ENCODE assay signal across 24 cellular contexts in genomic region chr12:28156804-28157203, GRCh38.
"Had no signal": no experiment of that assay in that cellular context is flagged by ENCODE, and none has a peak within 500 bp of the region (broad histone marks: within the 10 kb centered on the region; RNA-seq: fewer than 3 reads in every experiment).

No MANE protein-coding gene starts in this region.

- H3K36me3 ChIP-seq: heart left ventricle, neutrophil, right lobe of liver, spleen, tibial nerve, upper lobe of right lung, vagina had no signal

- ATAC-seq: esophagus mucosa; heart left ventricle; left colon; left ventricle myocardium superior; psoas muscle; right lobe of liver; stimulated activated memory B cell treated with anti-CD40 and anti-IgM and Interleukin-4, amounts not matched to agents 10 μg/mL and 1 μg/mL and 100 μg/mL, for 72 hours; stimulated activated naive CD8-positive, alpha-beta T cell treated with anti-CD3 and anti-CD28 coated beads, Interleukin-15, amount 100 ng/mL, for 72 hours; upper lobe of right lung had no signal

- H3K27me3 ChIP-seq: heart left ventricle, neutrophil, right lobe of liver, spleen, testis, tibial nerve, upper lobe of right lung, vagina had no signal

- H3K4me1 ChIP-seq: heart left ventricle, psoas muscle, right lobe of liver, spleen, testis, tibial nerve, upper lobe of right lung, vagina had no signal

- H3K4me3 ChIP-seq: heart left ventricle, lung, psoas muscle, right lobe of liver, spleen, testis, tibial nerve, upper lobe of right lung, vagina had no signal

- H3K27ac ChIP-seq: heart left ventricle, neutrophil, psoas muscle, right lobe of liver, spleen, testis, tibial nerve, upper lobe of right lung, vagina had no signal

- FAIRE-seq: endometrium had no signal

- DNase-seq: effector memory CD4-positive, alpha-beta T cell; heart left ventricle; hippocampal formation; left colon; left ventricle myocardium superior; mesendoderm; naive B cell; psoas muscle; retina; right lobe of liver; spleen; stimulated activated CD4-positive, alpha-beta T cell treated with anti-CD3 and anti-CD28 coated beads, Interleukin-15, amount 100 ng/mL, for 24 hours; stimulated activated CD4-positive, alpha-beta T cell treated with anti-CD3 and anti-CD28 coated beads, Interleukin-1b, Interleukin-23, amount 100 ng/mL, for 48 hours; stimulated activated CD4-positive, alpha-beta T cell treated with anti-CD3 and anti-CD28 coated beads, Interleukin-4, amount 100 ng/mL, for 24 hours; stimulated activated naive CD8-positive, alpha-beta T cell treated with anti-CD3 and anti-CD28 coated beads, Interleukin-15, amount 100 ng/mL, for 72 hours; testis; upper lobe of right lung had no signal

- H3K9me3 ChIP-seq: neutrophil, psoas muscle, right lobe of liver, testis, tibial nerve, upper lobe of right lung, vagina had no signal
